ENCODE assay signal across 1 cellular context in the genomic region with DNA sequence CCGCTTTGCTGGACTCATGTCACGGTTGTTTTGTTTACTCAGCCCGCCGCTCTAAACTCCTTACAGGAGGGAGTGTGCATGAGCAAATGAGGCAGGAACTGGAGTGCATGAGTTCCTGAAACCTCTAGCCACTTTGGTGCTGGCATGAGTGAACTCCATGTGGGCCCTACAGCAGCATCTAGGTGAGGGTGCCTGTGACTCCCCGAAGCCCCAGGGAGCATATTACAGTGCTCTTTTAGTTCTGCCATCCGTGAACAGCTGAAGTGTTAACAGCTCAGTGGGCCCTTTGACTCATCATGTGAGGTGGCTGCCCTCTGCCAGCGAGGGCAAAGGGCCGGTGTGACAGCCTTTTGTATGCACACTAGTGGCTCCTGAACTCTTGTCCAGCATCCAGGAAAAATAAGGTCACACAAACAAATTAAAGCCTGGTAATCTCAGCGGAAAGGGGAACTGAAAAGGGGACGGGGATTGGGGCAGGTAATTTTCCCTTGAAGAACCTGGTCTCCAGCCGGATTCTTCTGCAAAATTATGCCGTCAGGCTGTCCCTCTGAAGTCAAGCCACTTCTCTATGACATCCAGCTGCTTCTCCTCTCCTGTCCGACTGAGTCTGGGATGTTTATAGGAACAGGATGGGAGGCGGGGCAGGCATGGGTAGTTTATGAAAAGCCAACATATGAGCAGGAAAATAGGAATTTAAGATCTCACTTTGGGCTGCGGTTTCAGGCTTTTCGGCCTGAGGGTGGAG.
TF ChIP-seq lines count a peak whose summit lies in the region.

No MANE protein-coding gene starts in this region.

TF ChIP-seq in GM12878, 131 proteins besides CTCF, POLR2A, EP300 and RAD21 (continued from another document):
- no peak for TF ChIP-seq RFX5 (IDR thresholded peaks at IDR 0.05; ENCODE audit: low read depth, low read length)
